In the genomic region with DNA sequence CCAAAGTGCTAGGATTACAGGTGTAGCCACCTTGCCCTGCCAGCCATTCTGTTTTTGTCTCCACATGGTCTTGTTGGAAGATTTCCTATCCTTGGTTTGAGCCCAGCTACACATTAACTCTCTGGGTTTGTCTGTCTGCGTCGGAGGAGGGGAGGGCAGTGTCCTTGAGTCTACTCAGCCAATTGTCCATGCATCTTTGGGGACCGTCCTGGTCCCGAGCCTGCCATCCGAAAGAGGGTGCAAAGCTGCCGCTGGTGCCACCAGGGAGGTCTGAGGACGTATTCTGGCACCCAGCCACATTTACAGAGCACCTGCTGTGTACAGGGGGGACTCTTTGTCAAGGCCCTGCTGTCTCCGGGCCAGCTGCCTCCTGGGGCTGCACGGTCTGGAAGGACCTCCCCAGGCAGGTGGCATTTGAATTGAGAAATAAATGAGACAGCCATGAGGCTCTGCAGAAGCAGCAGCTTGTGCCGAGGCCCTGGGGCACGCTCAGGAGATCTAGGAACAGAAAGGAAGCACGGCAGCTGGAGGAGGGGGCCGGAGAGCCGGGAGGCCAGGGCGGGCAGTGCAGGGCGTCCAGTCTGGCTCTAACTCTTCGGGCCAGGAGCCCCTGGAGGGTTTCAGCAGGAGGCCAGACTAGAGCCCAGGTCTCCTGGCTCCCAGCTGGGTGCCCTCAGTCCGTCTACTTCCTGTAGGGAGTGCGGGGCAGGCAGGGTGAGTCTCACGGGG, we compare ENCODE assay signal across 1 cellular context.
TF ChIP-seq lines count a peak whose summit lies in the region.

No MANE protein-coding gene starts in this region.

TF ChIP-seq in HepG2, 621 proteins besides CTCF, POLR2A, EP300 and RAD21 (continued from another document and continues in another):
- TF ChIP-seq, protein P1, sequence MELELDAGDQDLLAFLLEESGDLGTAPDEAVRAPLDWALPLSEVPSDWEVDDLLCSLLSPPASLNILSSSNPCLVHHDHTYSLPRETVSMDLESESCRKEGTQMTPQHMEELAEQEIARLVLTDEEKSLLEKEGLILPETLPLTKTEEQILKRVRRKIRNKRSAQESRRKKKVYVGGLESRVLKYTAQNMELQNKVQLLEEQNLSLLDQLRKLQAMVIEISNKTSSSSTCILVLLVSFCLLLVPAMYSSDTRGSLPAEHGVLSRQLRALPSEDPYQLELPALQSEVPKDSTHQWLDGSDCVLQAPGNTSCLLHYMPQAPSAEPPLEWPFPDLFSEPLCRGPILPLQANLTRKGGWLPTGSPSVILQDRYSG (CRISPR knock-in tag; IDR thresholded peaks at IDR 0.05): no peak
- TF ChIP-seq ZNF34 (CRISPR knock-in tag; IDR thresholded peaks at IDR 0.05; ENCODE audit: borderline replicate concordance) (no peak), NR2F6 (IDR thresholded peaks at IDR 0.05) (no peak), NR2F6 (CRISPR knock-in tag; IDR thresholded peaks at IDR 0.05) (no peak), ZFP36L1 (CRISPR knock-in tag; IDR thresholded peaks at IDR 0.05) (no peak), ZNF792 (CRISPR knock-in tag; IDR thresholded peaks at IDR 0.05) (no peak), TBP (CRISPR knock-in tag; IDR thresholded peaks at IDR 0.05) (no peak), SRSF4 (IDR thresholded peaks at IDR 0.05; ENCODE audit: low read depth, low read length, poor library complexity, severe bottlenecking) (no peak), ZFP1 (CRISPR knock-in tag; IDR thresholded peaks at IDR 0.05) (no peak), CREM (IDR thresholded peaks at IDR 0.05) (no peak), CREM (CRISPR knock-in tag; IDR thresholded peaks at IDR 0.05) (no peak), SNAPC5 (CRISPR knock-in tag; IDR thresholded peaks at IDR 0.05; ENCODE audit: borderline replicate concordance) (no peak), SOX5 (CRISPR knock-in tag; IDR thresholded peaks at IDR 0.05; ENCODE audit: borderline replicate concordance) (peak; percentile 39; the same call in 1 of the 2 replicates), HNF4G (IDR thresholded peaks at IDR 0.05; ENCODE audit: borderline replicate concordance, low read depth, low read length) (no peak), HNF4G (CRISPR knock-in tag; IDR thresholded peaks at IDR 0.05; ENCODE audit: borderline replicate concordance, low read depth) (no peak; the same call in 1 of the 2 replicates), ZNF256 (CRISPR knock-in tag; conservative IDR thresholded peaks at IDR 0.05) (no peak), KDM1A (CRISPR knock-in tag; IDR thresholded peaks at IDR 0.05) (no peak), ZNF253 (CRISPR knock-in tag; IDR thresholded peaks at IDR 0.05; ENCODE audit: borderline replicate concordance) (no peak), TERF1 (CRISPR knock-in tag; IDR thresholded peaks at IDR 0.05) (no peak), PHF20 (CRISPR knock-in tag; IDR thresholded peaks at IDR 0.05) (no peak), ARNT2 (CRISPR knock-in tag; IDR thresholded peaks at IDR 0.05; ENCODE audit: low read depth) (no peak), ZFX (CRISPR knock-in tag; IDR thresholded peaks at IDR 0.05; ENCODE audit: low read depth) (no peak), ZNF747 (CRISPR knock-in tag; IDR thresholded peaks at IDR 0.05; ENCODE audit: borderline replicate concordance) (no peak), DNMT3B (CRISPR knock-in tag; conservative IDR thresholded peaks at IDR 0.05) (no peak), YY1 (IDR thresholded peaks at IDR 0.05; ENCODE audit: insufficient read depth, insufficient replicate concordance, low read depth, low read length) (no peak), NFYB (CRISPR knock-in tag; IDR thresholded peaks at IDR 0.05) (no peak)
- TF ChIP-seq, protein P2, sequence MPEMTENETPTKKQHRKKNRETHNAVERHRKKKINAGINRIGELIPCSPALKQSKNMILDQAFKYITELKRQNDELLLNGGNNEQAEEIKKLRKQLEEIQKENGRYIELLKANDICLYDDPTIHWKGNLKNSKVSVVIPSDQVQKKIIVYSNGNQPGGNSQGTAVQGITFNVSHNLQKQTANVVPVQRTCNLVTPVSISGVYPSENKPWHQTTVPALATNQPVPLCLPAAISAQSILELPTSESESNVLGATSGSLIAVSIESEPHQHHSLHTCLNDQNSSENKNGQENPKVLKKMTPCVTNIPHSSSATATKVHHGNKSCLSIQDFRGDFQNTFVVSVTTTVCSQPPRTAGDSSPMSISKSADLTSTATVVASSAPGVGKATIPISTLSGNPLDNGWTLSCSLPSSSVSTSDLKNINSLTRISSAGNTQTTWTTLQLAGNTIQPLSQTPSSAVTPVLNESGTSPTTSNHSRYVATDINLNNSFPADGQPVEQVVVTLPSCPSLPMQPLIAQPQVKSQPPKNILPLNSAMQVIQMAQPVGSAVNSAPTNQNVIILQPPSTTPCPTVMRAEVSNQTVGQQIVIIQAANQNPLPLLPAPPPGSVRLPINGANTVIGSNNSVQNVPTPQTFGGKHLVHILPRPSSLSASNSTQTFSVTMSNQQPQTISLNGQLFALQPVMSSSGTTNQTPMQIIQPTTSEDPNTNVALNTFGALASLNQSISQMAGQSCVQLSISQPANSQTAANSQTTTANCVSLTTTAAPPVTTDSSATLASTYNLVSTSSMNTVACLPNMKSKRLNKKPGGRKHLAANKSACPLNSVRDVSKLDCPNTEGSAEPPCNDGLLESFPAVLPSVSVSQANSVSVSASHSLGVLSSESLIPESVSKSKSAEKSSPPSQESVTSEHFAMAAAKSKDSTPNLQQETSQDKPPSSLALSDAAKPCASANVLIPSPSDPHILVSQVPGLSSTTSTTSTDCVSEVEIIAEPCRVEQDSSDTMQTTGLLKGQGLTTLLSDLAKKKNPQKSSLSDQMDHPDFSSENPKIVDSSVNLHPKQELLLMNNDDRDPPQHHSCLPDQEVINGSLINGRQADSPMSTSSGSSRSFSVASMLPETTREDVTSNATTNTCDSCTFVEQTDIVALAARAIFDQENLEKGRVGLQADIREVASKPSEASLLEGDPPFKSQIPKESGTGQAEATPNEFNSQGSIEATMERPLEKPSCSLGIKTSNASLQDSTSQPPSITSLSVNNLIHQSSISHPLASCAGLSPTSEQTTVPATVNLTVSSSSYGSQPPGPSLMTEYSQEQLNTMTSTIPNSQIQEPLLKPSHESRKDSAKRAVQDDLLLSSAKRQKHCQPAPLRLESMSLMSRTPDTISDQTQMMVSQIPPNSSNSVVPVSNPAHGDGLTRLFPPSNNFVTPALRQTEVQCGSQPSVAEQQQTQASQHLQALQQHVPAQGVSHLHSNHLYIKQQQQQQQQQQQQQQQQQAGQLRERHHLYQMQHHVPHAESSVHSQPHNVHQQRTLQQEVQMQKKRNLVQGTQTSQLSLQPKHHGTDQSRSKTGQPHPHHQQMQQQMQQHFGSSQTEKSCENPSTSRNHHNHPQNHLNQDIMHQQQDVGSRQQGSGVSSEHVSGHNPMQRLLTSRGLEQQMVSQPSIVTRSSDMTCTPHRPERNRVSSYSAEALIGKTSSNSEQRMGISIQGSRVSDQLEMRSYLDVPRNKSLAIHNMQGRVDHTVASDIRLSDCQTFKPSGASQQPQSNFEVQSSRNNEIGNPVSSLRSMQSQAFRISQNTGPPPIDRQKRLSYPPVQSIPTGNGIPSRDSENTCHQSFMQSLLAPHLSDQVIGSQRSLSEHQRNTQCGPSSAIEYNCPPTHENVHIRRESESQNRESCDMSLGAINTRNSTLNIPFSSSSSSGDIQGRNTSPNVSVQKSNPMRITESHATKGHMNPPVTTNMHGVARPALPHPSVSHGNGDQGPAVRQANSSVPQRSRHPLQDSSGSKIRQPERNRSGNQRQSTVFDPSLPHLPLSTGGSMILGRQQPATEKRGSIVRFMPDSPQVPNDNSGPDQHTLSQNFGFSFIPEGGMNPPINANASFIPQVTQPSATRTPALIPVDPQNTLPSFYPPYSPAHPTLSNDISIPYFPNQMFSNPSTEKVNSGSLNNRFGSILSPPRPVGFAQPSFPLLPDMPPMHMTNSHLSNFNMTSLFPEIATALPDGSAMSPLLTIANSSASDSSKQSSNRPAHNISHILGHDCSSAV (CRISPR knock-in tag; IDR thresholded peaks at IDR 0.05; ENCODE audit: borderline replicate concordance): peak; percentile 45; the same call in 1 of the 2 replicates
- TF ChIP-seq, protein P3, sequence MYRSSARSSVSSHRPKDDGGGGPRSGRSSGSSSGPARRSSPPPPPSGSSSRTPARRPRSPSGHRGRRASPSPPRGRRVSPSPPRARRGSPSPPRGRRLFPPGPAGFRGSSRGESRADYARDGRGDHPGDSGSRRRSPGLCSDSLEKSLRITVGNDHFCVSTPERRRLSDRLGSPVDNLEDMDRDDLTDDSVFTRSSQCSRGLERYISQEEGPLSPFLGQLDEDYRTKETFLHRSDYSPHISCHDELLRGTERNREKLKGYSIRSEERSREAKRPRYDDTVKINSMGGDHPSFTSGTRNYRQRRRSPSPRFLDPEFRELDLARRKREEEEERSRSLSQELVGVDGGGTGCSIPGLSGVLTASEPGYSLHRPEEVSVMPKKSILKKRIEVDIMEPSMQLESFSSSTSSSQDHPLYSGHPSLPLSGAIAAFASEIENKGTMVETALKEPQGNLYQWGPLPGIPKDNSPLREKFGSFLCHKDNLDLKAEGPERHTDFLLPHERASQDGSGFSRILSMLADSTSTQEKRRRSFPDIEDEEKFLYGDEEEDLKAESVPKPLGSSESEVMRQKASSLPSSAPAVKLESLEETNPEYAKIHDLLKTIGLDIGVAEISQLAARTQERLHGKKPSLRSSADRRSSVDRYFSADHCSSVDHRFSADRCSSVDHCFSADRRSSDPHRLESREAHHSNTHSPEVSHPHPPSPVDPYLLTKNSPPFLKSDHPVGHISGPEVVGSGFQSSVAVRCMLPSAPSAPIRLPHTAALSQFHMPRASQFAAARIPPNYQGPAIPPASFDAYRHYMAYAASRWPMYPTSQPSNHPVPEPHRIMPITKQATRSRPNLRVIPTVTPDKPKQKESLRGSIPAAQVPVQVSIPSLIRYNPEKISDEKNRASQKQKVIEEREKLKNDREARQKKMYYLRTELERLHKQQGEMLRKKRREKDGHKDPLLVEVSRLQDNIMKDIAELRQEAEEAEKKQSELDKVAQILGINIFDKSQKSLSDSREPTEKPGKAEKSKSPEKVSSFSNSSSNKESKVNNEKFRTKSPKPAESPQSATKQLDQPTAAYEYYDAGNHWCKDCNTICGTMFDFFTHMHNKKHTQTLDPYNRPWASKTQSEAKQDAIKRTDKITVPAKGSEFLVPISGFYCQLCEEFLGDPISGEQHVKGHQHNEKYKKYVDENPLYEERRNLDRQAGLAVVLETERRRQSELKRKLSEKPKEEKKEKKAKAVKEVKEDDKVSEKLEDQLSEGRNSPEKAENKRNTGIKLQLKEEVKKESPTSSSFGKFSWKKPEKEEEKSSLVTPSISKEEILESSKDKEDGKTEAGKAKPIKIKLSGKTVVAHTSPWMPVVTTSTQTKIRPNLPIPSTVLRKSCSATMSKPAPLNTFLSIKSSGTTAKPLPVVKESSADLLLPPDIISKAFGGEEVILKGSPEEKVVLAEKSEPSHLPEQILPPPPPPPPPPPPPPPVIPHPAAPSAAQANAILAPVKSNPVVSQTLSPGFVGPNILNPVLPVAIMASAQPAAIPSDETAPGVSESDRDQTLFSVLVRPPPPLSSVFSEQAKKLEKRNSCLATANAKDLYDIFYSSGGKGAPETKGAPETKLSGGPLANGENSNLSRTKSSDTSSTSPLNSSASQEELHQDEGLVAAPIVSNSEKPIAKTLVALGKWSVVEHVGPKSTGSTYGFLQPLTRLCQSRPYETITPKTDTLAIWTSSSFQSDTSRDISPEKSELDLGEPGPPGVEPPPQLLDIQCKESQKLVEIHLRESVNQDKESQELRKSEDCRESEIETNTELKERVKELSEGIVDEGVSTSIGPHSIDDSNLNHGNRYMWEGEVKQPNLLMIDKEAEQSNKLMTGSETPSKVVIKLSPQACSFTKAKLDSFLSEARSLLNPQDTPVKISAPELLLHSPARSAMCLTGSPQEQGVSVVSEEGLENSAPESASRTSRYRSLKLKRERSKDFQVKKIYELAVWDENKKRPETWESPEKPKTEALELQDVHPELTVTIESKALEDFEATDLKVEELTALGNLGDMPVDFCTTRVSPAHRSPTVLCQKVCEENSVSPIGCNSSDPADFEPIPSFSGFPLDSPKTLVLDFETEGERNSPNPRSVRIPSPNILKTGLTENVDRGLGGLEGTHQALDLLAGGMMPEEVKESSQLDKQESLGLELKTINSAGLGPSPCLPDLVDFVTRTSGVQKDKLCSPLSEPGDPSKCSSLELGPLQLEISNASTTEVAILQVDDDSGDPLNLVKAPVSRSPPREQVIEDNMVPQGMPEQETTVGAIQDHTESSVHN (CRISPR knock-in tag; IDR thresholded peaks at IDR 0.05): no peak
- TF ChIP-seq, protein P4, sequence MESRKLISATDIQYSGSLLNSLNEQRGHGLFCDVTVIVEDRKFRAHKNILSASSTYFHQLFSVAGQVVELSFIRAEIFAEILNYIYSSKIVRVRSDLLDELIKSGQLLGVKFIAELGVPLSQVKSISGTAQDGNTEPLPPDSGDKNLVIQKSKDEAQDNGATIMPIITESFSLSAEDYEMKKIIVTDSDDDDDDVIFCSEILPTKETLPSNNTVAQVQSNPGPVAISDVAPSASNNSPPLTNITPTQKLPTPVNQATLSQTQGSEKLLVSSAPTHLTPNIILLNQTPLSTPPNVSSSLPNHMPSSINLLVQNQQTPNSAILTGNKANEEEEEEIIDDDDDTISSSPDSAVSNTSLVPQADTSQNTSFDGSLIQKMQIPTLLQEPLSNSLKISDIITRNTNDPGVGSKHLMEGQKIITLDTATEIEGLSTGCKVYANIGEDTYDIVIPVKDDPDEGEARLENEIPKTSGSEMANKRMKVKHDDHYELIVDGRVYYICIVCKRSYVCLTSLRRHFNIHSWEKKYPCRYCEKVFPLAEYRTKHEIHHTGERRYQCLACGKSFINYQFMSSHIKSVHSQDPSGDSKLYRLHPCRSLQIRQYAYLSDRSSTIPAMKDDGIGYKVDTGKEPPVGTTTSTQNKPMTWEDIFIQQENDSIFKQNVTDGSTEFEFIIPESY (CRISPR knock-in tag; IDR thresholded peaks at IDR 0.05): no peak
- TF ChIP-seq, protein P5, sequence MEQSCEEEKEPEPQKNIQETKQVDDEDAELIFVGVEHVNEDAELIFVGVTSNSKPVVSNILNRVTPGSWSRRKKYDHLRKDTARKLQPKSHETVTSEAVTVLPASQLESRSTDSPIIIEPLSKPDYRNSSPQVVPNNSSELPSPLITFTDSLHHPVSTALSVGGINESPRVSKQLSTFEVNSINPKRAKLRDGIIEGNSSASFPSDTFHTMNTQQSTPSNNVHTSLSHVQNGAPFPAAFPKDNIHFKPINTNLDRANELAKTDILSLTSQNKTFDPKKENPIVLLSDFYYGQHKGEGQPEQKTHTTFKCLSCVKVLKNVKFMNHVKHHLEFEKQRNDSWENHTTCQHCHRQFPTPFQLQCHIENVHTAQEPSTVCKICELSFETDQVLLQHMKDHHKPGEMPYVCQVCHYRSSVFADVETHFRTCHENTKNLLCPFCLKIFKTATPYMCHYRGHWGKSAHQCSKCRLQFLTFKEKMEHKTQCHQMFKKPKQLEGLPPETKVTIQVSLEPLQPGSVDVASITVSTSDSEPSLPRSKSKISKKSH (CRISPR knock-in tag; IDR thresholded peaks at IDR 0.05; ENCODE audit: borderline replicate concordance): no peak
